In genomic region chr4:16124232-16124631, GRCh38 we compare ENCODE assay signal across 1 cellular context.
TF ChIP-seq lines count a peak whose summit lies in the region.

No MANE protein-coding gene starts in this region.

TF ChIP-seq in WTC11, 78 proteins besides CTCF, POLR2A, EP300 and RAD21 (continued from another document):
- TF ChIP-seq KAT7 (CRISPR knock-in tag; IDR thresholded peaks at IDR 0.05; ENCODE audit: borderline replicate concordance): no peak
- TF ChIP-seq, protein P1, sequence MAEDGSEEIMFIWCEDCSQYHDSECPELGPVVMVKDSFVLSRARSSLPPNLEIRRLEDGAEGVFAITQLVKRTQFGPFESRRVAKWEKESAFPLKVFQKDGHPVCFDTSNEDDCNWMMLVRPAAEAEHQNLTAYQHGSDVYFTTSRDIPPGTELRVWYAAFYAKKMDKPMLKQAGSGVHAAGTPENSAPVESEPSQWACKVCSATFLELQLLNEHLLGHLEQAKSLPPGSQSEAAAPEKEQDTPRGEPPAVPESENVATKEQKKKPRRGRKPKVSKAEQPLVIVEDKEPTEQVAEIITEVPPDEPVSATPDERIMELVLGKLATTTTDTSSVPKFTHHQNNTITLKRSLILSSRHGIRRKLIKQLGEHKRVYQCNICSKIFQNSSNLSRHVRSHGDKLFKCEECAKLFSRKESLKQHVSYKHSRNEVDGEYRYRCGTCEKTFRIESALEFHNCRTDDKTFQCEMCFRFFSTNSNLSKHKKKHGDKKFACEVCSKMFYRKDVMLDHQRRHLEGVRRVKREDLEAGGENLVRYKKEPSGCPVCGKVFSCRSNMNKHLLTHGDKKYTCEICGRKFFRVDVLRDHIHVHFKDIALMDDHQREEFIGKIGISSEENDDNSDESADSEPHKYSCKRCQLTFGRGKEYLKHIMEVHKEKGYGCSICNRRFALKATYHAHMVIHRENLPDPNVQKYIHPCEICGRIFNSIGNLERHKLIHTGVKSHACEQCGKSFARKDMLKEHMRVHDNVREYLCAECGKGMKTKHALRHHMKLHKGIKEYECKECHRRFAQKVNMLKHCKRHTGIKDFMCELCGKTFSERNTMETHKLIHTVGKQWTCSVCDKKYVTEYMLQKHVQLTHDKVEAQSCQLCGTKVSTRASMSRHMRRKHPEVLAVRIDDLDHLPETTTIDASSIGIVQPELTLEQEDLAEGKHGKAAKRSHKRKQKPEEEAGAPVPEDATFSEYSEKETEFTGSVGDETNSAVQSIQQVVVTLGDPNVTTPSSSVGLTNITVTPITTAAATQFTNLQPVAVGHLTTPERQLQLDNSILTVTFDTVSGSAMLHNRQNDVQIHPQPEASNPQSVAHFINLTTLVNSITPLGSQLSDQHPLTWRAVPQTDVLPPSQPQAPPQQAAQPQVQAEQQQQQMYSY (CRISPR knock-in tag; IDR thresholded peaks at IDR 0.05): no peak
- TF ChIP-seq, protein P2, sequence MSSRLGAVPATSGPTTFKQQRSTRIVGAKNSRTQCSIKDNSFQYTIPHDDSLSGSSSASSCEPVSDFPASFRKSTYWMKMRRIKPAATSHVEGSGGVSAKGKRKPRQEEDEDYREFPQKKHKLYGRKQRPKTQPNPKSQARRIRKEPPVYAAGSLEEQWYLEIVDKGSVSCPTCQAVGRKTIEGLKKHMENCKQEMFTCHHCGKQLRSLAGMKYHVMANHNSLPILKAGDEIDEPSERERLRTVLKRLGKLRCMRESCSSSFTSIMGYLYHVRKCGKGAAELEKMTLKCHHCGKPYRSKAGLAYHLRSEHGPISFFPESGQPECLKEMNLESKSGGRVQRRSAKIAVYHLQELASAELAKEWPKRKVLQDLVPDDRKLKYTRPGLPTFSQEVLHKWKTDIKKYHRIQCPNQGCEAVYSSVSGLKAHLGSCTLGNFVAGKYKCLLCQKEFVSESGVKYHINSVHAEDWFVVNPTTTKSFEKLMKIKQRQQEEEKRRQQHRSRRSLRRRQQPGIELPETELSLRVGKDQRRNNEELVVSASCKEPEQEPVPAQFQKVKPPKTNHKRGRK (CRISPR knock-in tag; IDR thresholded peaks at IDR 0.05; ENCODE audit: borderline replicate concordance): no peak
